9 cellular contexts compared by ENCODE assay signal in genomic region chr2:9897331-9897737, GRCh38. TPM values are rescaled to one million over a fixed set of nuclear protein-coding genes. Genes with fewer than 3 reads are reported as not detected.
DNase-seq lines count a peak whose midpoint lies in the region; TF ChIP-seq lines count a peak whose summit lies in the region.
"Had no signal": no experiment of that assay in that cellular context is flagged by ENCODE, and none has a peak within 500 bp of the region (broad histone marks: within the 10 kb centered on the region; RNA-seq: fewer than 3 reads in every experiment).

No MANE protein-coding gene starts in this region.

- H3K4me3 Mint-ChIP-seq in activated T-cell treated with anti-CD3 and anti-CD28 coated beads, Interleukin-2, amount 50 U/mL, for 24 hours = no peak overlapping the region

- no peaks in the 10 kb centered on the region for H3K27me3 Mint-ChIP-seq in activated T-cell treated with anti-CD3 and anti-CD28 coated beads, Interleukin-2, amount 50 U/mL, for 24 hours

- no peaks in the 10 kb centered on the region for H3K9me3 Mint-ChIP-seq in activated T-cell treated with anti-CD3 and anti-CD28 coated beads, Interleukin-2, amount 50 U/mL, for 24 hours

- H3K4me1 Mint-ChIP-seq in activated T-cell treated with anti-CD3 and anti-CD28 coated beads, Interleukin-2, amount 50 U/mL, for 24 hours (ENCODE audit: low read depth) = peaks cover 29% of the 10 kb centered on the region

- H3K27me3 ChIP-seq in cardiac muscle cell = no peaks in the 10 kb centered on the region

- peak overlapping the region; percentile 42 for H3K27ac ChIP-seq in cardiac muscle cell
- H3K27ac ChIP-seq: C4-2B had no signal

- peak overlapping the region; percentile 31 for H3K27ac Mint-ChIP-seq in activated T-cell treated with anti-CD3 and anti-CD28 coated beads, Interleukin-2, amount 50 U/mL, for 24 hours

- DNase-seq in activated CD4-positive, alpha-beta T cell treated with anti-CD3 and anti-CD28 coated beads for 24 hours (ENCODE audit: low read depth in 2 of 2) = peak; percentile 26 to 52
- no peak for DNase-seq in activated CD4-positive, alpha-beta T cell treated with anti-CD3 and anti-CD28 coated beads, Interleukin-2, amount 50 U/mL, for 1 hour
- DNase-seq in HT-29 (ENCODE audit: low spot score) (peak; percentile 19), cardiac muscle cell (ENCODE audit: low read depth in 1 of 2, low spot score in 1 of 2) (peak in 1 of 2 donors; percentile 93), UCSD-AML1 (lab: John Stamatoyannopoulos, UW; ENCODE audit: unreplicated experiment) (no peak), cerebellum (ENCODE audit: low spot score) (no peak)
- peak; percentile 50 for DNase-seq in activated T-cell treated with anti-CD3 and anti-CD28 coated beads, Interleukin-2, amount 50 U/mL, for 24 hours
- DNase-seq in stimulated activated CD4-positive, alpha-beta T cell treated with anti-CD3 and anti-CD28 coated beads, Interleukin-12 subunit alpha, Interleukin-12 subunit beta, amount 100 ng/mL, for 48 hours (ENCODE audit: low read depth in 2 of 3, low spot score in 1 of 3) = peak; percentile 65 to 69 (median 68)

- H3K36me3 ChIP-seq in cardiac muscle cell = no peaks in the 10 kb centered on the region

- peaks cover 24% of the 10 kb centered on the region for H3K36me3 Mint-ChIP-seq in activated T-cell treated with anti-CD3 and anti-CD28 coated beads, Interleukin-2, amount 50 U/mL, for 24 hours (ENCODE audit: low read depth)

- no peaks in the 10 kb centered on the region for H3K9me3 ChIP-seq in cardiac muscle cell (ENCODE audit: low read depth)

- peaks cover 25% of the 10 kb centered on the region for H3K4me1 ChIP-seq in cardiac muscle cell (ENCODE audit: low read depth)

- TF ChIP-seq CTCF in cardiac muscle cell (IDR thresholded peaks at IDR 0.05; ENCODE audit: low read depth, low read length) = no peak

- H3K4me3 ChIP-seq in cardiac muscle cell = no peak overlapping the region

RNA-seq across cellular contexts. Expression of gene TAF1B, which starts 54.1 kb away (rescaled TPM):
- 7.7 and 9.9 TPM in 2 replicates for total RNA-seq in HT-29 (2014; rRNA removed; shearing (Covaris generic))
- total RNA-seq in cardiac muscle cell (6.7 and 11.2 TPM in 2 replicates), cerebellum (53.4 TPM)
- polyA plus RNA-seq in cardiac muscle cell = 14.2 and 18.8 TPM in 2 replicates

RNA-seq across cellular contexts. Expression of gene GRHL1, which starts 54.2 kb away (rescaled TPM):
- 5.5 and 8.7 TPM in 2 replicates for total RNA-seq in HT-29 (2014; rRNA removed; shearing (Covaris generic))
- total RNA-seq in cardiac muscle cell (1.3 and 1.5 TPM in 2 replicates), cerebellum (17.2 TPM)
- 0.92 TPM in 1 of 2 replicates, not detected in the other for polyA plus RNA-seq in cardiac muscle cell

Comparison
In these comparisons a context has a peak if more than half of its experiments do, and no peak if none do; other contexts are left out.
1. DNase-seq: peak in activated CD4-positive, alpha-beta T cell treated with anti-CD3 and anti-CD28 coated beads for 24 hours (2 of 2), HT-29 (single experiment), activated T-cell treated with anti-CD3 and anti-CD28 coated beads, Interleukin-2, amount 50 U/mL, for 24 hours (single experiment) and stimulated activated CD4-positive, alpha-beta T cell treated with anti-CD3 and anti-CD28 coated beads, Interleukin-12 subunit alpha, Interleukin-12 subunit beta, amount 100 ng/mL, for 48 hours (3 of 3); none in activated CD4-positive, alpha-beta T cell treated with anti-CD3 and anti-CD28 coated beads, Interleukin-2, amount 50 U/mL, for 1 hour (single experiment), UCSD-AML1 (single experiment) and cerebellum (single experiment).